Comparison of ENCODE assay signal across 10 cellular contexts in genomic region chr20:17896247-17896723, GRCh38.
DNase-seq lines count a peak whose midpoint lies in the region; ATAC-seq and TF ChIP-seq lines count a peak whose summit lies in the region.
"Had no signal": no experiment of that assay in that cellular context is flagged by ENCODE, and none has a peak within 500 bp of the region (broad histone marks: within the 10 kb centered on the region; RNA-seq: fewer than 3 reads in every experiment).

No MANE protein-coding gene starts in this region.

- H3K36me3 ChIP-seq in PC-3 (ENCODE audit: low read depth, low read length), result no peaks in the 10 kb centered on the region

- no peaks in the 10 kb centered on the region for H3K9me2 ChIP-seq in PC-3 (replicated peaks; ENCODE audit: low read length)

- peak overlapping the region; percentile 75 for H3K4me3 Mint-ChIP-seq in dendritic cell treated with granulocyte-macrophage colony-stimulating factor and Interleukin-4, amounts not matched to agents 40 ng/mL and 50 ng/mL, for 4 days
- H3K4me3 Mint-ChIP-seq in mesothelial cell of epicardium, result peak overlapping the region; percentile 20
- H3K4me3 Mint-ChIP-seq in progenitor cell of endocrine pancreas (ENCODE audit: low read depth), result no peak overlapping the region
- H3K4me3 Mint-ChIP-seq in naive thymus-derived CD8-positive, alpha-beta T cell, result peak overlapping the region in 5 of 10 donors; percentile 23 to 84 (median 67)

- intact Hi-C loops in PC-3 (cut with micrococcal nuclease), result loop anchor here (5.0 kb wide), 1 partner anchor 101 kb away; no protein-coding TSS in a partner anchor
- intact Hi-C loops in dendritic cell treated with granulocyte-macrophage colony-stimulating factor and Interleukin-4, amounts not matched to agents 40 ng/mL and 50 ng/mL, for 4 days (cut with micrococcal nuclease), result loop anchor here (10.0 kb wide), 1 partner anchor 391 kb away; no protein-coding TSS in a partner anchor

- H3K9me3 Mint-ChIP-seq in dendritic cell treated with granulocyte-macrophage colony-stimulating factor and Interleukin-4, amounts not matched to agents 40 ng/mL and 50 ng/mL, for 4 days, result no peaks in the 10 kb centered on the region
- H3K9me3 Mint-ChIP-seq in mesothelial cell of epicardium, result peaks cover 17% of the 10 kb centered on the region
- peaks cover 14% of the 10 kb centered on the region for H3K9me3 Mint-ChIP-seq in progenitor cell of endocrine pancreas (ENCODE audit: low read depth)
- H3K9me3 Mint-ChIP-seq in naive thymus-derived CD8-positive, alpha-beta T cell, result no peaks in the 10 kb centered on the region
- H3K9me3 Mint-ChIP-seq: activated naive CD4-positive, alpha-beta T cell treated with anti-CD3 and anti-CD28 coated beads, Interleukin-2, amount 10 ng/mL, durations not matched to agents 7 days and 5 days had no signal

- peak; percentile 16 for DNase-seq in PC-3
- DNase-seq in mesothelial cell of epicardium (ENCODE audit: low spot score in 2 of 2, unreplicated experiment in 2 of 2), result no peak
- no peak for DNase-seq in progenitor cell of endocrine pancreas (ENCODE audit: low spot score, unreplicated experiment)
- DNase-seq in naive thymus-derived CD8-positive, alpha-beta T cell, result no peak
- DNase-seq: SHP77 treated with DMSO at 0.1 percent for 48 hours had no signal

- POLR2A ChIA-PET in PC-3 (lab: Charles Lee; ENCODE audit: unreplicated experiment), result no interaction called here
- POLR2A ChIA-PET in naive thymus-derived CD8-positive, alpha-beta T cell (lab: Charles Lee), result no interaction called here

- peaks cover 39% of the 10 kb centered on the region for H3K27me3 Mint-ChIP-seq in dendritic cell treated with granulocyte-macrophage colony-stimulating factor and Interleukin-4, amounts not matched to agents 40 ng/mL and 50 ng/mL, for 4 days
- H3K27me3 Mint-ChIP-seq in mesothelial cell of epicardium (ENCODE audit: low read depth) (no peaks in the 10 kb centered on the region), progenitor cell of endocrine pancreas (peaks cover 10% of the 10 kb centered on the region)
- H3K27me3 Mint-ChIP-seq in naive thymus-derived CD8-positive, alpha-beta T cell, result peaks cover 17 to 35% (median 22%) of the 10 kb centered on the region in 5 donors

- no peaks in the 10 kb centered on the region for H3K27me3 ChIP-seq in PC-3 (ENCODE audit: low read length)

- H3K27ac Mint-ChIP-seq in dendritic cell treated with granulocyte-macrophage colony-stimulating factor and Interleukin-4, amounts not matched to agents 40 ng/mL and 50 ng/mL, for 4 days, result peak overlapping the region; percentile 78
- H3K27ac Mint-ChIP-seq in mesothelial cell of epicardium, result peak overlapping the region; percentile 84
- no peak overlapping the region for H3K27ac Mint-ChIP-seq in progenitor cell of endocrine pancreas
- H3K27ac Mint-ChIP-seq in naive thymus-derived CD8-positive, alpha-beta T cell, result peak overlapping the region in 2 of 10 donors; percentile 34 to 77
- H3K27ac Mint-ChIP-seq: activated naive CD4-positive, alpha-beta T cell treated with anti-CD3 and anti-CD28 coated beads, Interleukin-2, amount 10 ng/mL, durations not matched to agents 7 days and 5 days had no signal

- ATAC-seq in PC-3 (peak; percentile 60; the same call in 1 of the 2 replicates), HG03025 (IDR thresholded peaks at IDR 0.05; ENCODE audit: low FRiP score, unreplicated experiment) (no peak)
- no peak for ATAC-seq in naive thymus-derived CD8-positive, alpha-beta T cell

- no TSS peak for BruUV-seq in PC-3 (replicated peaks; lab: Mats Ljungman, UMichigan)

- CTCF ChIA-PET in PC-3 (lab: Charles Lee), result no interaction called here

- no peaks in the 10 kb centered on the region for H3K36me3 Mint-ChIP-seq in dendritic cell treated with granulocyte-macrophage colony-stimulating factor and Interleukin-4, amounts not matched to agents 40 ng/mL and 50 ng/mL, for 4 days (ENCODE audit: low read depth)
- H3K36me3 Mint-ChIP-seq in mesothelial cell of epicardium (no peaks in the 10 kb centered on the region), progenitor cell of endocrine pancreas (ENCODE audit: insufficient read depth) (peaks cover 5% of the 10 kb centered on the region)
- H3K36me3 Mint-ChIP-seq in naive thymus-derived CD8-positive, alpha-beta T cell, result no peaks in the 10 kb centered on the region
- H3K36me3 Mint-ChIP-seq: activated naive CD4-positive, alpha-beta T cell treated with anti-CD3 and anti-CD28 coated beads, Interleukin-2, amount 10 ng/mL, durations not matched to agents 7 days and 5 days had no signal

- H3K4me3 ChIP-seq in PC-3 (ENCODE audit: low read length), result no peak overlapping the region

- no peak overlapping the region for H3K4me2 ChIP-seq in PC-3 (ENCODE audit: low read length)
- H3K4me2 ChIP-seq: KMS-11 had no signal

- H3K27ac ChIP-seq in PC-3 (ENCODE audit: low read length) (no peak overlapping the region), temporal lobe (ENCODE audit: low read depth, low read length) (peak overlapping the region; percentile 6)
- H3K27ac ChIP-seq: KMS-11 had no signal

- H3K9me3 ChIP-seq in PC-3 (ENCODE audit: low read length), result no peaks in the 10 kb centered on the region

- H3K79me2 ChIP-seq in PC-3 (ENCODE audit: low read length), result no peaks in the 10 kb centered on the region

- peak overlapping the region; percentile 7; the same call in 1 of the 2 replicates for H2AFZ ChIP-seq in PC-3 (ENCODE audit: low read length)

- no peak overlapping the region for H3K9ac ChIP-seq in PC-3 (ENCODE audit: low read length)
- H3K9ac ChIP-seq: KMS-11 had no signal

- TF ChIP-seq CTCF in PC-3 (conservative IDR thresholded peaks at IDR 0.05; ENCODE audit: low read depth, low read length) (no peak), mesothelial cell of epicardium (IDR thresholded peaks at IDR 0.05; ENCODE audit: unreplicated experiment) (no peak), progenitor cell of endocrine pancreas (IDR thresholded peaks at IDR 0.05; ENCODE audit: unreplicated experiment) (no peak)

- peaks cover 45% of the 10 kb centered on the region for H3K4me1 Mint-ChIP-seq in dendritic cell treated with granulocyte-macrophage colony-stimulating factor and Interleukin-4, amounts not matched to agents 40 ng/mL and 50 ng/mL, for 4 days (ENCODE audit: low read depth)
- H3K4me1 Mint-ChIP-seq in mesothelial cell of epicardium (peaks cover 21% of the 10 kb centered on the region), progenitor cell of endocrine pancreas (ENCODE audit: low read depth) (peaks cover 13% of the 10 kb centered on the region)
- H3K4me1 Mint-ChIP-seq in naive thymus-derived CD8-positive, alpha-beta T cell, result peaks cover 3 to 24% (median 8%) of the 10 kb centered on the region in 4 donors

- H3K4me1 ChIP-seq in PC-3 (ENCODE audit: insufficient read depth, low read length), result no peaks in the 10 kb centered on the region

- no peaks in the 10 kb centered on the region for H3F3A ChIP-seq in PC-3 (ENCODE audit: low read length, unreplicated experiment)

- H4K20me1 ChIP-seq in PC-3 (ENCODE audit: low read length), result no peaks in the 10 kb centered on the region
